25 cellular contexts compared by ENCODE assay signal in genomic region chr11:121408830-121409229, GRCh38. TPM values are rescaled to one million over a fixed set of nuclear protein-coding genes. Genes with fewer than 3 reads are reported as not detected.
A peak's percentile ranks its signal among the peaks of the same experiment; 100 is the strongest.
DNase-seq lines count a peak whose midpoint lies in the region; ATAC-seq and TF ChIP-seq lines count a peak whose summit lies in the region.
"Had no signal": no experiment of that assay in that cellular context is flagged by ENCODE, and none has a peak within 500 bp of the region (broad histone marks: within the 10 kb centered on the region; RNA-seq: fewer than 3 reads in every experiment).

No MANE protein-coding gene starts in this region.

- H3K4me1 ChIP-seq in DOHH2 (ENCODE audit: control insufficient read depth, low read length) (peaks cover 77% of the 10 kb centered on the region), H9 (ENCODE audit: insufficient read depth, low read length) (peaks cover 2% of the 10 kb centered on the region; the same call in 1 of the 2 replicates), iPS-20b (ENCODE audit: insufficient read depth, low read length) (peaks cover 32% of the 10 kb centered on the region)
- H3K4me1 ChIP-seq: Peyer's patch had no signal

- H3K4me3 Mint-ChIP-seq in H9: no peak overlapping the region
- no peak overlapping the region for H3K4me3 Mint-ChIP-seq in activated T-helper 17 cell treated with anti-CD3 and anti-CD28 coated beads, Interleukin-2, amount 50 U/mL, for 72 hours
- H3K4me3 Mint-ChIP-seq: B cell; CD8-positive, alpha-beta T cell had no signal

- peaks cover 31% of the 10 kb centered on the region for H3F3A ChIP-seq in DOHH2 (ENCODE audit: control insufficient read depth, insufficient read depth)

- H3K79me1 ChIP-seq in H9 (ENCODE audit: insufficient read depth, low read depth, low read length, poor library complexity, severe bottlenecking): no peaks in the 10 kb centered on the region

- no peak overlapping the region for H2BK20ac ChIP-seq in H9 (ENCODE audit: low read depth, low read length, poor library complexity, severe bottlenecking)

- no peaks in the 10 kb centered on the region for H3K27me3 Mint-ChIP-seq in H9 (ENCODE audit: low read depth)
- H3K27me3 Mint-ChIP-seq in activated T-helper 17 cell treated with anti-CD3 and anti-CD28 coated beads, Interleukin-2, amount 50 U/mL, for 72 hours: no peaks in the 10 kb centered on the region
- H3K27me3 Mint-ChIP-seq: B cell had no signal

- H3K9me3 ChIP-seq in DOHH2 (ENCODE audit: control insufficient read depth, insufficient read depth, low read length): no peaks in the 10 kb centered on the region
- no peaks in the 10 kb centered on the region for H3K9me3 ChIP-seq in H9 (ENCODE audit: control insufficient read depth, low read depth, low read length)
- H3K9me3 ChIP-seq in iPS-20b (ENCODE audit: insufficient read depth, low read depth, low read length): no peaks in the 10 kb centered on the region
- H3K9me3 ChIP-seq: Peyer's patch had no signal

- ATAC-seq in GM18870 (IDR thresholded peaks at IDR 0.05; ENCODE audit: unreplicated experiment): no peak
- ATAC-seq in activated T-helper 17 cell treated with anti-CD3 and anti-CD28 coated beads, Interleukin-2, amount 50 U/mL, for 72 hours (replicated peaks): no peak
- ATAC-seq: CD8-positive, alpha-beta T cell had no signal

- no peak overlapping the region for H2BK15ac ChIP-seq in H9 (ENCODE audit: low read depth, low read length)

- H3K79me2 ChIP-seq in DOHH2 (ENCODE audit: control insufficient read depth, low read length) (no peaks in the 10 kb centered on the region), H9 (ENCODE audit: insufficient read depth, low read length) (no peaks in the 10 kb centered on the region)

- H3K27me3 ChIP-seq in DOHH2 (ENCODE audit: control insufficient read depth, low read length) (no peaks in the 10 kb centered on the region), H9 (ENCODE audit: insufficient read depth, low read length) (no peaks in the 10 kb centered on the region), iPS-20b (ENCODE audit: insufficient read depth, low read length) (no peaks in the 10 kb centered on the region)
- H3K27me3 ChIP-seq: Peyer's patch had no signal

- no peak overlapping the region for H2AK5ac ChIP-seq in H9 (ENCODE audit: insufficient read length, low read length)

- H3K27ac ChIP-seq in DOHH2 (ENCODE audit: low read depth, low read length) (no peak overlapping the region), H9 (ENCODE audit: insufficient read length, low read depth, low read length) (no peak overlapping the region), VCaP (peak overlapping the region; percentile 26; the same call in 1 of the 2 replicates), iPS-20b (ENCODE audit: low read length) (peak overlapping the region; percentile 66)
- H3K27ac ChIP-seq: 22Rv1, C4-2B, Peyer's patch had no signal

- H3K9me2 ChIP-seq in DOHH2 (replicated peaks; ENCODE audit: control insufficient read depth, low read length): no peaks in the 10 kb centered on the region

- no peak for TF ChIP-seq CTCF in DOHH2 (IDR thresholded peaks at IDR 0.05; ENCODE audit: low read depth, low read length, poor library complexity, severe bottlenecking)
- no peak for TF ChIP-seq CTCF in H9 (conservative IDR thresholded peaks at IDR 0.05)
- TF ChIP-seq CTCF in VCaP (conservative IDR thresholded peaks at IDR 0.05): no peak

- H3K14ac ChIP-seq in H9 (ENCODE audit: insufficient read depth, low read length): no peak overlapping the region

- H3K9ac ChIP-seq in H9 (ENCODE audit: extremely low read depth, insufficient read length, low read length): no peak overlapping the region
- no peak overlapping the region; the same call in 1 of the 2 replicates for H3K9ac ChIP-seq in iPS-20b (ENCODE audit: low read depth, low read length)

- H2BK12ac ChIP-seq in H9 (ENCODE audit: insufficient read length, low read depth, low read length): peak overlapping the region; percentile 82

- H3K4me3 ChIP-seq in DOHH2 (ENCODE audit: low read length) (no peak overlapping the region), iPS-20b (ENCODE audit: low read length) (no peak overlapping the region)
- H3K4me3 ChIP-seq: Peyer's patch had no signal

- no peak overlapping the region for H2BK120ac ChIP-seq in H9 (ENCODE audit: low read depth, low read length, poor library complexity, severe bottlenecking)

- peak overlapping the region in 2 of 3 experiments; percentile 36 to 61; a peak in 1 of 7 replicates for H3K27ac Mint-ChIP-seq in H9
- H3K27ac Mint-ChIP-seq in activated T-helper 17 cell treated with anti-CD3 and anti-CD28 coated beads, Interleukin-2, amount 50 U/mL, for 72 hours: no peak overlapping the region
- H3K27ac Mint-ChIP-seq: B cell; CD8-positive, alpha-beta T cell had no signal

- no peak overlapping the region for H3K18ac ChIP-seq in H9 (ENCODE audit: insufficient read length, low read depth, low read length)

- H3K4me2 ChIP-seq in DOHH2 (ENCODE audit: low read length) (0 out of 2 replicates have a peak overlapping the region, but pooled peaks have one; percentile 22), H9 (ENCODE audit: insufficient read depth, insufficient read length, low read length) (no peak overlapping the region)

- peaks cover 48 to 51% of the 10 kb centered on the region in 2 experiments for H3K4me1 Mint-ChIP-seq in H9
- no peaks in the 10 kb centered on the region for H3K4me1 Mint-ChIP-seq in activated T-helper 17 cell treated with anti-CD3 and anti-CD28 coated beads, Interleukin-2, amount 50 U/mL, for 72 hours

- H3K23me2 ChIP-seq in H9 (ENCODE audit: insufficient read length, low read depth, low read length, poor library complexity, severe bottlenecking): no peaks in the 10 kb centered on the region

- no peak overlapping the region for H3K56ac ChIP-seq in H9 (ENCODE audit: insufficient read length, low read depth, low read length)

- H3K4ac ChIP-seq in H9 (ENCODE audit: low read depth, low read length): no peak overlapping the region

- no peak overlapping the region for H4K8ac ChIP-seq in H9 (replicated peaks; ENCODE audit: insufficient read length, low read depth, low read length)

- H3K36me3 Mint-ChIP-seq in H9 (ENCODE audit: insufficient read depth in 1 of 3, low read depth in 3 of 3): peaks cover 0 to 12% (median 3%) of the 10 kb centered on the region in 3 experiments; a peak in 5 of 7 replicates
- no peaks in the 10 kb centered on the region for H3K36me3 Mint-ChIP-seq in activated T-helper 17 cell treated with anti-CD3 and anti-CD28 coated beads, Interleukin-2, amount 50 U/mL, for 72 hours (ENCODE audit: low read depth)
- H3K36me3 Mint-ChIP-seq: CD8-positive, alpha-beta T cell had no signal

- no peak overlapping the region for H4K91ac ChIP-seq in H9 (ENCODE audit: insufficient read length, low read depth, low read length)

- no peaks in the 10 kb centered on the region for H3K36me3 ChIP-seq in DOHH2 (ENCODE audit: control insufficient read depth, low read length)
- no peaks in the 10 kb centered on the region for H3K36me3 ChIP-seq in iPS-20b (ENCODE audit: insufficient read depth, low read depth, low read length)
- H3K36me3 ChIP-seq: Peyer's patch had no signal

- no peak for DNase-seq in H9
- no peak for DNase-seq in NCI-H345 treated with DMSO at 0.1 percent for 48 hours (lab: John Stamatoyannopoulos, UW; ENCODE audit: unreplicated experiment)
- no peak for DNase-seq in NCI-H146 treated with DMSO at 0.1 percent for 48 hours (lab: John Stamatoyannopoulos, UW; ENCODE audit: unreplicated experiment)
- DNase-seq: CD8-positive, alpha-beta T cell; DMS 273 treated with DMSO at 0.1 percent for 48 hours; DMS79 treated with DMSO at 0.1 percent for 48 hours; H7; NCI-H1092 treated with DMSO at 0.1 percent for 48 hours; NCI-H1436; NCI-H187 treated with DMSO at 0.1 percent for 48 hours; NCI-H2107; NCI-H446; NCI-H526; NCI-H82; Peyer's patch; SHP77 treated with DMSO at 0.1 percent for 48 hours; T-helper 1 cell had no signal

- no peak overlapping the region for H4K5ac ChIP-seq in H9 (ENCODE audit: insufficient read length, low read depth, low read length)

- H4K20me1 ChIP-seq in DOHH2 (ENCODE audit: control insufficient read depth, insufficient read depth, low read depth, low read length): no peaks in the 10 kb centered on the region
- H4K20me1 ChIP-seq in H9 (ENCODE audit: control insufficient read depth, insufficient read depth, insufficient read length): no peaks in the 10 kb centered on the region

- peaks cover 2 to 11% of the 10 kb centered on the region in 2 experiments; a peak in 4 of 5 replicates for H3K9me3 Mint-ChIP-seq in H9
- no peaks in the 10 kb centered on the region for H3K9me3 Mint-ChIP-seq in activated T-helper 17 cell treated with anti-CD3 and anti-CD28 coated beads, Interleukin-2, amount 50 U/mL, for 72 hours
- H3K9me3 Mint-ChIP-seq: CD8-positive, alpha-beta T cell had no signal

- no CpG with 5 or more reads among the region's 2 CpGs for WGBS in H9 (ENCODE audit: extremely low coverage, insufficient read length, low lambda C conversion rate)

- H2BK5ac ChIP-seq in H9 (ENCODE audit: insufficient read length, low read length): no peak overlapping the region

- H3K23ac ChIP-seq in H9 (ENCODE audit: insufficient read length, low read depth, low read length): no peak overlapping the region

- no peak overlapping the region for H3T11ph ChIP-seq in H9 (ENCODE audit: low read length)

- peak overlapping the region; percentile 16 for H2AFZ ChIP-seq in H9 (ENCODE audit: low read length)

RNA-seq across cellular contexts. Expression of gene SORL1, which starts 43.3 kb away (rescaled TPM):
- 64.4 and 68.3 TPM in 2 replicates for total RNA-seq in H9 (2021)
- total RNA-seq in activated T-helper 17 cell treated with anti-CD3 and anti-CD28 coated beads, Interleukin-2, amount 50 U/mL, for 72 hours: 10 to 100 TPM; 47.1 to 98.5 TPM

Comparison
In these comparisons a context has a peak if more than half of its experiments do, and no peak if none do; other contexts are left out.
1. H3K27ac ChIP-seq: peak in VCaP (single experiment) and iPS-20b (single experiment); none in DOHH2 (single experiment) and H9 (single experiment).